ENCODE assay signal across 2 cellular contexts in the genomic region with DNA sequence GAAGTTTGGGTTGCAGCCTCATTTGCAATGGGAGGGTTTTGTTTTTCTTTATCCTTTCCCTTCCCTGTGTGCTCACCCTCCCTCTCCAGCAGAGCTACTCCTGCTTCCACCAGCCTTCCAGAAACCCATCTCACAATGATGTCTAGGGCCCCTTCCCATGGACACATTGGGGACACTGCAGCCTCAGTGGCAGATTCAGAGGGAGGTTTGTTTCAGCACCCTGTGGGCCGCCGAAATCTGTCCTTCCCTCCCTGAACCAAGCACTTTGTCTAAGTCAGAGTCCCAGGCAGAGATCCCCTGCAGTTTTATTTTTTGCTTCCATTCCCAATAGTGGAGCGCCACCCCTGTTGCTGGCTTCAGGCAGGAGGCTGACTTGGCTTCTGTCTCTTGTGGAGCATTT.
TF ChIP-seq lines count a peak whose summit lies in the region.

No MANE protein-coding gene starts in this region.

TF ChIP-seq in HEK293T, 16 proteins besides CTCF, POLR2A, EP300 and RAD21:
- TF ChIP-seq HDGF (IDR thresholded peaks at IDR 0.05; ENCODE audit: borderline replicate concordance) = no peak
- TF ChIP-seq, protein P1, sequence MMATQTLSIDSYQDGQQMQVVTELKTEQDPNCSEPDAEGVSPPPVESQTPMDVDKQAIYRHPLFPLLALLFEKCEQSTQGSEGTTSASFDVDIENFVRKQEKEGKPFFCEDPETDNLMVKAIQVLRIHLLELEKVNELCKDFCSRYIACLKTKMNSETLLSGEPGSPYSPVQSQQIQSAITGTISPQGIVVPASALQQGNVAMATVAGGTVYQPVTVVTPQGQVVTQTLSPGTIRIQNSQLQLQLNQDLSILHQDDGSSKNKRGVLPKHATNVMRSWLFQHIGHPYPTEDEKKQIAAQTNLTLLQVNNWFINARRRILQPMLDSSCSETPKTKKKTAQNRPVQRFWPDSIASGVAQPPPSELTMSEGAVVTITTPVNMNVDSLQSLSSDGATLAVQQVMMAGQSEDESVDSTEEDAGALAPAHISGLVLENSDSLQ (IDR thresholded peaks at IDR 0.05) = peak; percentile 33; the same call in 1 of the 2 replicates

TF ChIP-seq in K562, 482 proteins besides CTCF, POLR2A, EP300 and RAD21:
- TF ChIP-seq ZNF24 (IDR thresholded peaks at IDR 0.05) = no peak
- TF ChIP-seq, protein P2, sequence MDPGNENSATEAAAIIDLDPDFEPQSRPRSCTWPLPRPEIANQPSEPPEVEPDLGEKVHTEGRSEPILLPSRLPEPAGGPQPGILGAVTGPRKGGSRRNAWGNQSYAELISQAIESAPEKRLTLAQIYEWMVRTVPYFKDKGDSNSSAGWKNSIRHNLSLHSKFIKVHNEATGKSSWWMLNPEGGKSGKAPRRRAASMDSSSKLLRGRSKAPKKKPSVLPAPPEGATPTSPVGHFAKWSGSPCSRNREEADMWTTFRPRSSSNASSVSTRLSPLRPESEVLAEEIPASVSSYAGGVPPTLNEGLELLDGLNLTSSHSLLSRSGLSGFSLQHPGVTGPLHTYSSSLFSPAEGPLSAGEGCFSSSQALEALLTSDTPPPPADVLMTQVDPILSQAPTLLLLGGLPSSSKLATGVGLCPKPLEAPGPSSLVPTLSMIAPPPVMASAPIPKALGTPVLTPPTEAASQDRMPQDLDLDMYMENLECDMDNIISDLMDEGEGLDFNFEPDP (CRISPR knock-in tag; IDR thresholded peaks at IDR 0.05) = no peak
- no peak for TF ChIP-seq SAFB (IDR thresholded peaks at IDR 0.05; ENCODE audit: borderline replicate concordance, low read depth, low read length)
- TF ChIP-seq RBM25 (IDR thresholded peaks at IDR 0.05; ENCODE audit: low read depth, low read length, severe bottlenecking) = no peak
